In the genomic region with DNA sequence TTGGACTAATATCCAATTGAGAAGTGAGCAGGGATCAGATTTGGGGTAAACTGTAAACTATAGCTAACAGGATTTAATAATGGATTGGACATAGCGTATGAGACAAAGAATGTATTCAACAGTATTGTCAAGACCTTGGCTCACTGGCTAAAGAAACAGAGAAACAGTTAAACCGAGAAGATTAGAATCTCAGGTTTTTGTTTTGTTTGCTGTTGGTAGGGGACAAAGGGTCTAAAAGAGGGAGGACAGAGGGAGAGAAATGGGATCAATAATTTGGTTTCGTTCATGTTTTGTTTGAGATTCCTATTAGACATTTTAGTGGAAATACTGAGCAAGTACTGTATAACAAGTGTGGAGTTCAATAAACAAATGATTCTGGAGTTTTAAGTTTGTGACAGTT, we compare ENCODE assay signal across 24 cellular contexts. TPM values are rescaled to one million over a fixed set of nuclear protein-coding genes. Genes with fewer than 3 reads are reported as not detected.
"Had no signal": no experiment of that assay in that cellular context is flagged by ENCODE, and none has a peak within 500 bp of the region (broad histone marks: within the 10 kb centered on the region; RNA-seq: fewer than 3 reads in every experiment).

No MANE protein-coding gene starts in this region.

- H3K27ac ChIP-seq: coronary artery, dorsolateral prefrontal cortex had no signal

- ATAC-seq: activated T-cell treated with anti-CD3 and anti-CD28 coated beads, Interleukin-2, amount 50 U/mL, for 72 hours; esophagus mucosa had no signal

- H3K27me3 ChIP-seq: dorsolateral prefrontal cortex had no signal

- FAIRE-seq: bronchial epithelial cell had no signal

- DNase-seq: activated CD4-positive, alpha-beta memory T cell treated with anti-CD3 and anti-CD28 coated beads, Interleukin-2, amount 10 ng/mL, durations not matched to agents 7 days and 5 days; activated CD4-positive, alpha-beta T cell treated with anti-CD3 and anti-CD28 coated beads for 4 hours; activated CD4-positive, alpha-beta T cell treated with anti-CD3 and anti-CD28 coated beads, Interleukin-2, amount 10 ng/mL, durations not matched to agents 7 days and 5 days; activated CD4-positive, alpha-beta T cell treated with anti-CD3 and anti-CD28 coated beads, Interleukin-2, amount 50 U/mL, for 4 hours; activated CD4-positive, CD25-positive, alpha-beta regulatory T cell; activated CD4-positive, CD25-positive, alpha-beta regulatory T cell treated with anti-CD3 and anti-CD28 coated beads, Interleukin-2, amount 50 U/mL, for 72 hours; activated CD8-positive, alpha-beta memory T cell treated with anti-CD3 and anti-CD28 coated beads, Interleukin-2, amount 50 U/mL, for 48 hours; activated gamma-delta T cell treated with Interleukin-2 at 50 U/mL for 16 hours; activated naive CD4-positive, alpha-beta T cell treated with anti-CD3 and anti-CD28 coated beads, Interleukin-2, amount 50 U/mL, for 16 hours; activated naive CD4-positive, alpha-beta T cell treated with Interleukin-2 at 50 U/mL for 16 hours; activated T-cell treated with anti-CD3 and anti-CD28 coated beads for 4 hours; activated T-cell treated with anti-CD3 and anti-CD28 coated beads, Interleukin-2, amount 50 U/mL, for 24 hours; activated T-cell treated with anti-CD3 and anti-CD28 coated beads, Interleukin-2, amount 50 U/mL, for 72 hours; amygdala; aorta; dorsolateral prefrontal cortex; effector memory CD4-positive, alpha-beta T cell; endodermal cell; foreskin fibroblast; glutamatergic neuron; T-helper 2 cell had no signal

- H3K4me3 ChIP-seq: coronary artery, dorsolateral prefrontal cortex had no signal

RNA-seq across cellular contexts. Expression of a gene that starts 28.6 kb away (rescaled TPM):
- total RNA-seq: activated CD4-positive, alpha-beta memory T cell treated with anti-CD3 and anti-CD28 coated beads, Interleukin-2, amount 10 ng/mL, durations not matched to agents 7 days and 5 days; activated CD4-positive, alpha-beta T cell treated with anti-CD3 and anti-CD28 coated beads, Interleukin-2, amount 10 ng/mL, durations not matched to agents 7 days and 5 days had no signal
